21 cellular contexts compared by ENCODE assay signal in genomic region chr9:83041771-83042170, GRCh38. TPM values are rescaled to one million over a fixed set of nuclear protein-coding genes. Genes with fewer than 3 reads are reported as not detected.
DNase-seq lines count a peak whose midpoint lies in the region; ATAC-seq and TF ChIP-seq lines count a peak whose summit lies in the region.
"Had no signal": no experiment of that assay in that cellular context is flagged by ENCODE, and none has a peak within 500 bp of the region (broad histone marks: within the 10 kb centered on the region; RNA-seq: fewer than 3 reads in every experiment).

No MANE protein-coding gene starts in this region.

- ATAC-seq in HG02870 (IDR thresholded peaks at IDR 0.05; ENCODE audit: unreplicated experiment) = no peak
- ATAC-seq: CD8-positive, alpha-beta T cell; left lobe of liver; stimulated activated memory B cell treated with anti-CD40 and anti-IgM and Interleukin-4, amounts not matched to agents 10 μg/mL and 1 μg/mL and 100 μg/mL, for 72 hours had no signal

- peak overlapping the region; percentile 20 for H3K4me2 ChIP-seq in hepatocyte

- no peak for TF ChIP-seq CTCF in 22Rv1 (IDR thresholded peaks at IDR 0.05)
- TF ChIP-seq CTCF in hepatocyte (IDR thresholded peaks at IDR 0.05; ENCODE audit: poor library complexity) = no peak

- no peaks in the 10 kb centered on the region for H4K20me1 ChIP-seq in hepatocyte (ENCODE audit: insufficient read depth, poor library complexity, severe bottlenecking)

- H3K9me2 ChIP-seq in hepatocyte (replicated peaks; ENCODE audit: insufficient read depth) = no peaks in the 10 kb centered on the region

- 42% methylated on average over 1 of the region's 1 CpG for WGBS in hepatocyte (ENCODE audit: low lambda C conversion rate, missing lambda C conversion rate)

- H3K9me3 ChIP-seq in hepatocyte (ENCODE audit: low read depth) = no peaks in the 10 kb centered on the region

- no peak overlapping the region for H2AFZ ChIP-seq in hepatocyte

- H3K79me2 ChIP-seq in hepatocyte = peaks cover 7% of the 10 kb centered on the region

- no peak overlapping the region for H3K4me3 ChIP-seq in hepatocyte

- DNase-seq in ELR (ENCODE audit: low read depth) = peak; percentile 36
- peak; percentile 56 for DNase-seq in RPMI7951 (ENCODE audit: low read depth)
- DNase-seq in hepatocyte (ENCODE audit: low spot score) = no peak
- DNase-seq in ureter (ENCODE audit: low spot score) = no peak
- DNase-seq in activated naive CD4-positive, alpha-beta T cell treated with anti-CD3 and anti-CD28 coated beads, Interleukin-2, amount 50 U/mL, for 16 hours = no peak
- DNase-seq in NCI-H345 (lab: John Stamatoyannopoulos, UW) = no peak
- DNase-seq: activated CD4-positive, alpha-beta T cell treated with anti-CD3 and anti-CD28 coated beads, Interleukin-2, amount 50 U/mL, for 48 hours; activated naive CD4-positive, alpha-beta T cell treated with Interleukin-2 at 50 U/mL for 16 hours; activated T-cell treated with anti-CD3 and anti-CD28 coated beads for 4 hours; CD8-positive, alpha-beta T cell; cortex of kidney; H7; NCI-H1048; NCI-H526 treated with DMSO at 0.1 percent for 48 hours; retina had no signal

- H3K36me3 ChIP-seq in hepatocyte (replicated peaks; ENCODE audit: insufficient read depth, low read depth) = no peaks in the 10 kb centered on the region

- peaks cover 5% of the 10 kb centered on the region for H3K4me1 ChIP-seq in hepatocyte (ENCODE audit: insufficient read depth)

- peak overlapping the region; percentile 32; the same call in 1 of the 2 replicates for H3K27ac ChIP-seq in 22Rv1
- no peak overlapping the region for H3K27ac ChIP-seq in hepatocyte
- H3K27ac ChIP-seq: HL-60 had no signal

- H3K27me3 ChIP-seq in hepatocyte = no peaks in the 10 kb centered on the region

RNA-seq across cellular contexts. Expression of gene RASEF, which starts 21.2 kb away (rescaled TPM):
- total RNA-seq in RPMI7951 (2014; rRNA removed; shearing (Covaris generic)) = 1.3 and 1.4 TPM in 2 replicates
- total RNA-seq in hepatocyte = 18.1 and 18.9 TPM in 2 replicates
- polyA plus RNA-seq in hepatocyte = 11.1 and 13.0 TPM in 2 replicates
- total RNA-seq in ureter = 33.7 TPM
- total RNA-seq: CD8-positive, alpha-beta T cell had no signal
- polyA plus RNA-seq: endothelial cell of umbilical vein had no signal

Comparison
In these comparisons a context has a peak if more than half of its experiments do, and no peak if none do; other contexts are left out.
1. DNase-seq: peak in ELR (single experiment) and RPMI7951 (single experiment); none in hepatocyte (single experiment), ureter (single experiment), activated naive CD4-positive, alpha-beta T cell treated with anti-CD3 and anti-CD28 coated beads, Interleukin-2, amount 50 U/mL, for 16 hours (single experiment) and NCI-H345 (single experiment).